ENCODE assay signal across 1 cellular context in the genomic region with DNA sequence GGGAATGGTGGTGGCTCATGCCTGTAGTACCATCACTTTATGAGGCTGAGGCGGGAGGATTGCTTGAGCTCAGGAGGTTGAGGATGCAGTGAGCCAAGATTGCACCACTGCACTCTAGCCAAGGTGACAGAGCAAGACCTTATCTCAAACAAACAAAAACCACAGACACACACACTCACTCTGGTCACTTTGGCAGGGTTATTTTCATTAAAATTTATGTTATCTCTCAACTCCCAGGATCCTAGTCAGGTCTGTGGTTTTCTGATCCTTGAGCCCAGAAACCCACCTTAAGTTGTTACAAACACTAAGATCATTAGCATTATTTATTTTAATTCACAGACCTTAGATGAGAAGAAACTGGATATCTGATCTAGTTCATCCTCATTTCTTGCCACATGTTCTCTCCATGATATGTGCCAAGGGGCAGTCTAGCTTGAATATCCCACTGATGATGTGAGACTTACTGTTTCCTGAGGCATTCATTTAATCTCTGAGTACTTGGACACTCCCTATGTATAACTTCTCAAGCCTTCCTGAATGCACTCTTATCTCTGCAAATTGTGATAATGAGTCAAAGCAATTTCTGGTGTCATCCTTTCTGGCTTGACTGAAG.
TF ChIP-seq lines count a peak whose summit lies in the region.

No MANE protein-coding gene starts in this region.

TF ChIP-seq in K562, 482 proteins besides CTCF, POLR2A, EP300 and RAD21 (continued from another document and continues in another):
- TF ChIP-seq, protein P1, sequence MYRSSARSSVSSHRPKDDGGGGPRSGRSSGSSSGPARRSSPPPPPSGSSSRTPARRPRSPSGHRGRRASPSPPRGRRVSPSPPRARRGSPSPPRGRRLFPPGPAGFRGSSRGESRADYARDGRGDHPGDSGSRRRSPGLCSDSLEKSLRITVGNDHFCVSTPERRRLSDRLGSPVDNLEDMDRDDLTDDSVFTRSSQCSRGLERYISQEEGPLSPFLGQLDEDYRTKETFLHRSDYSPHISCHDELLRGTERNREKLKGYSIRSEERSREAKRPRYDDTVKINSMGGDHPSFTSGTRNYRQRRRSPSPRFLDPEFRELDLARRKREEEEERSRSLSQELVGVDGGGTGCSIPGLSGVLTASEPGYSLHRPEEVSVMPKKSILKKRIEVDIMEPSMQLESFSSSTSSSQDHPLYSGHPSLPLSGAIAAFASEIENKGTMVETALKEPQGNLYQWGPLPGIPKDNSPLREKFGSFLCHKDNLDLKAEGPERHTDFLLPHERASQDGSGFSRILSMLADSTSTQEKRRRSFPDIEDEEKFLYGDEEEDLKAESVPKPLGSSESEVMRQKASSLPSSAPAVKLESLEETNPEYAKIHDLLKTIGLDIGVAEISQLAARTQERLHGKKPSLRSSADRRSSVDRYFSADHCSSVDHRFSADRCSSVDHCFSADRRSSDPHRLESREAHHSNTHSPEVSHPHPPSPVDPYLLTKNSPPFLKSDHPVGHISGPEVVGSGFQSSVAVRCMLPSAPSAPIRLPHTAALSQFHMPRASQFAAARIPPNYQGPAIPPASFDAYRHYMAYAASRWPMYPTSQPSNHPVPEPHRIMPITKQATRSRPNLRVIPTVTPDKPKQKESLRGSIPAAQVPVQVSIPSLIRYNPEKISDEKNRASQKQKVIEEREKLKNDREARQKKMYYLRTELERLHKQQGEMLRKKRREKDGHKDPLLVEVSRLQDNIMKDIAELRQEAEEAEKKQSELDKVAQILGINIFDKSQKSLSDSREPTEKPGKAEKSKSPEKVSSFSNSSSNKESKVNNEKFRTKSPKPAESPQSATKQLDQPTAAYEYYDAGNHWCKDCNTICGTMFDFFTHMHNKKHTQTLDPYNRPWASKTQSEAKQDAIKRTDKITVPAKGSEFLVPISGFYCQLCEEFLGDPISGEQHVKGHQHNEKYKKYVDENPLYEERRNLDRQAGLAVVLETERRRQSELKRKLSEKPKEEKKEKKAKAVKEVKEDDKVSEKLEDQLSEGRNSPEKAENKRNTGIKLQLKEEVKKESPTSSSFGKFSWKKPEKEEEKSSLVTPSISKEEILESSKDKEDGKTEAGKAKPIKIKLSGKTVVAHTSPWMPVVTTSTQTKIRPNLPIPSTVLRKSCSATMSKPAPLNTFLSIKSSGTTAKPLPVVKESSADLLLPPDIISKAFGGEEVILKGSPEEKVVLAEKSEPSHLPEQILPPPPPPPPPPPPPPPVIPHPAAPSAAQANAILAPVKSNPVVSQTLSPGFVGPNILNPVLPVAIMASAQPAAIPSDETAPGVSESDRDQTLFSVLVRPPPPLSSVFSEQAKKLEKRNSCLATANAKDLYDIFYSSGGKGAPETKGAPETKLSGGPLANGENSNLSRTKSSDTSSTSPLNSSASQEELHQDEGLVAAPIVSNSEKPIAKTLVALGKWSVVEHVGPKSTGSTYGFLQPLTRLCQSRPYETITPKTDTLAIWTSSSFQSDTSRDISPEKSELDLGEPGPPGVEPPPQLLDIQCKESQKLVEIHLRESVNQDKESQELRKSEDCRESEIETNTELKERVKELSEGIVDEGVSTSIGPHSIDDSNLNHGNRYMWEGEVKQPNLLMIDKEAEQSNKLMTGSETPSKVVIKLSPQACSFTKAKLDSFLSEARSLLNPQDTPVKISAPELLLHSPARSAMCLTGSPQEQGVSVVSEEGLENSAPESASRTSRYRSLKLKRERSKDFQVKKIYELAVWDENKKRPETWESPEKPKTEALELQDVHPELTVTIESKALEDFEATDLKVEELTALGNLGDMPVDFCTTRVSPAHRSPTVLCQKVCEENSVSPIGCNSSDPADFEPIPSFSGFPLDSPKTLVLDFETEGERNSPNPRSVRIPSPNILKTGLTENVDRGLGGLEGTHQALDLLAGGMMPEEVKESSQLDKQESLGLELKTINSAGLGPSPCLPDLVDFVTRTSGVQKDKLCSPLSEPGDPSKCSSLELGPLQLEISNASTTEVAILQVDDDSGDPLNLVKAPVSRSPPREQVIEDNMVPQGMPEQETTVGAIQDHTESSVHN (IDR thresholded peaks at IDR 0.05; ENCODE audit: borderline replicate concordance in 1 of 2, low read depth in 1 of 2) = 0 out of 4 replicates have a peak, but pooled peaks of 1 of the 2 experiments have one; percentile 29
- TF ChIP-seq, protein P2, sequence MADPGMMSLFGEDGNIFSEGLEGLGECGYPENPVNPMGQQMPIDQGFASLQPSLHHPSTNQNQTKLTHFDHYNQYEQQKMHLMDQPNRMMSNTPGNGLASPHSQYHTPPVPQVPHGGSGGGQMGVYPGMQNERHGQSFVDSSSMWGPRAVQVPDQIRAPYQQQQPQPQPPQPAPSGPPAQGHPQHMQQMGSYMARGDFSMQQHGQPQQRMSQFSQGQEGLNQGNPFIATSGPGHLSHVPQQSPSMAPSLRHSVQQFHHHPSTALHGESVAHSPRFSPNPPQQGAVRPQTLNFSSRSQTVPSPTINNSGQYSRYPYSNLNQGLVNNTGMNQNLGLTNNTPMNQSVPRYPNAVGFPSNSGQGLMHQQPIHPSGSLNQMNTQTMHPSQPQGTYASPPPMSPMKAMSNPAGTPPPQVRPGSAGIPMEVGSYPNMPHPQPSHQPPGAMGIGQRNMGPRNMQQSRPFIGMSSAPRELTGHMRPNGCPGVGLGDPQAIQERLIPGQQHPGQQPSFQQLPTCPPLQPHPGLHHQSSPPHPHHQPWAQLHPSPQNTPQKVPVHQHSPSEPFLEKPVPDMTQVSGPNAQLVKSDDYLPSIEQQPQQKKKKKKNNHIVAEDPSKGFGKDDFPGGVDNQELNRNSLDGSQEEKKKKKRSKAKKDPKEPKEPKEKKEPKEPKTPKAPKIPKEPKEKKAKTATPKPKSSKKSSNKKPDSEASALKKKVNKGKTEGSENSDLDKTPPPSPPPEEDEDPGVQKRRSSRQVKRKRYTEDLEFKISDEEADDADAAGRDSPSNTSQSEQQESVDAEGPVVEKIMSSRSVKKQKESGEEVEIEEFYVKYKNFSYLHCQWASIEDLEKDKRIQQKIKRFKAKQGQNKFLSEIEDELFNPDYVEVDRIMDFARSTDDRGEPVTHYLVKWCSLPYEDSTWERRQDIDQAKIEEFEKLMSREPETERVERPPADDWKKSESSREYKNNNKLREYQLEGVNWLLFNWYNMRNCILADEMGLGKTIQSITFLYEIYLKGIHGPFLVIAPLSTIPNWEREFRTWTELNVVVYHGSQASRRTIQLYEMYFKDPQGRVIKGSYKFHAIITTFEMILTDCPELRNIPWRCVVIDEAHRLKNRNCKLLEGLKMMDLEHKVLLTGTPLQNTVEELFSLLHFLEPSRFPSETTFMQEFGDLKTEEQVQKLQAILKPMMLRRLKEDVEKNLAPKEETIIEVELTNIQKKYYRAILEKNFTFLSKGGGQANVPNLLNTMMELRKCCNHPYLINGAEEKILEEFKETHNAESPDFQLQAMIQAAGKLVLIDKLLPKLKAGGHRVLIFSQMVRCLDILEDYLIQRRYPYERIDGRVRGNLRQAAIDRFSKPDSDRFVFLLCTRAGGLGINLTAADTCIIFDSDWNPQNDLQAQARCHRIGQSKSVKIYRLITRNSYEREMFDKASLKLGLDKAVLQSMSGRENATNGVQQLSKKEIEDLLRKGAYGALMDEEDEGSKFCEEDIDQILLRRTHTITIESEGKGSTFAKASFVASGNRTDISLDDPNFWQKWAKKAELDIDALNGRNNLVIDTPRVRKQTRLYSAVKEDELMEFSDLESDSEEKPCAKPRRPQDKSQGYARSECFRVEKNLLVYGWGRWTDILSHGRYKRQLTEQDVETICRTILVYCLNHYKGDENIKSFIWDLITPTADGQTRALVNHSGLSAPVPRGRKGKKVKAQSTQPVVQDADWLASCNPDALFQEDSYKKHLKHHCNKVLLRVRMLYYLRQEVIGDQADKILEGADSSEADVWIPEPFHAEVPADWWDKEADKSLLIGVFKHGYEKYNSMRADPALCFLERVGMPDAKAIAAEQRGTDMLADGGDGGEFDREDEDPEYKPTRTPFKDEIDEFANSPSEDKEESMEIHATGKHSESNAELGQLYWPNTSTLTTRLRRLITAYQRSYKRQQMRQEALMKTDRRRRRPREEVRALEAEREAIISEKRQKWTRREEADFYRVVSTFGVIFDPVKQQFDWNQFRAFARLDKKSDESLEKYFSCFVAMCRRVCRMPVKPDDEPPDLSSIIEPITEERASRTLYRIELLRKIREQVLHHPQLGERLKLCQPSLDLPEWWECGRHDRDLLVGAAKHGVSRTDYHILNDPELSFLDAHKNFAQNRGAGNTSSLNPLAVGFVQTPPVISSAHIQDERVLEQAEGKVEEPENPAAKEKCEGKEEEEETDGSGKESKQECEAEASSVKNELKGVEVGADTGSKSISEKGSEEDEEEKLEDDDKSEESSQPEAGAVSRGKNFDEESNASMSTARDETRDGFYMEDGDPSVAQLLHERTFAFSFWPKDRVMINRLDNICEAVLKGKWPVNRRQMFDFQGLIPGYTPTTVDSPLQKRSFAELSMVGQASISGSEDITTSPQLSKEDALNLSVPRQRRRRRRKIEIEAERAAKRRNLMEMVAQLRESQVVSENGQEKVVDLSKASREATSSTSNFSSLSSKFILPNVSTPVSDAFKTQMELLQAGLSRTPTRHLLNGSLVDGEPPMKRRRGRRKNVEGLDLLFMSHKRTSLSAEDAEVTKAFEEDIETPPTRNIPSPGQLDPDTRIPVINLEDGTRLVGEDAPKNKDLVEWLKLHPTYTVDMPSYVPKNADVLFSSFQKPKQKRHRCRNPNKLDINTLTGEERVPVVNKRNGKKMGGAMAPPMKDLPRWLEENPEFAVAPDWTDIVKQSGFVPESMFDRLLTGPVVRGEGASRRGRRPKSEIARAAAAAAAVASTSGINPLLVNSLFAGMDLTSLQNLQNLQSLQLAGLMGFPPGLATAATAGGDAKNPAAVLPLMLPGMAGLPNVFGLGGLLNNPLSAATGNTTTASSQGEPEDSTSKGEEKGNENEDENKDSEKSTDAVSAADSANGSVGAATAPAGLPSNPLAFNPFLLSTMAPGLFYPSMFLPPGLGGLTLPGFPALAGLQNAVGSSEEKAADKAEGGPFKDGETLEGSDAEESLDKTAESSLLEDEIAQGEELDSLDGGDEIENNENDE (IDR thresholded peaks at IDR 0.05; ENCODE audit: low read depth, low read length) = no peak
- TF ChIP-seq PCBP1 (IDR thresholded peaks at IDR 0.05; ENCODE audit: low read depth, low read length, poor library complexity, severe bottlenecking) (no peak), POLR2AphosphoS5 (IDR thresholded peaks at IDR 0.05; ENCODE audit: control insufficient read depth, insufficient read depth, low read depth, low read length) (peak; percentile 75), CCNT2 (IDR thresholded peaks at IDR 0.05; ENCODE audit: borderline replicate concordance, extremely low read depth, insufficient read length, low read depth, low read length) (peak; percentile 70), MTF1 (CRISPR knock-in tag; IDR thresholded peaks at IDR 0.05; ENCODE audit: borderline replicate concordance) (no peak), NCOA1 (IDR thresholded peaks at IDR 0.05; ENCODE audit: low read depth) (0 out of 2 replicates have a peak, but pooled peaks have one; percentile 46), RCOR1 (IDR thresholded peaks at IDR 0.05; ENCODE audit: borderline replicate concordance in 1 of 2, low read depth in 2 of 2, low read length in 2 of 2) (peak in 1 of 2 experiments; percentile 97; a peak in 2 of 4 replicates)
- TF ChIP-seq, protein P3, sequence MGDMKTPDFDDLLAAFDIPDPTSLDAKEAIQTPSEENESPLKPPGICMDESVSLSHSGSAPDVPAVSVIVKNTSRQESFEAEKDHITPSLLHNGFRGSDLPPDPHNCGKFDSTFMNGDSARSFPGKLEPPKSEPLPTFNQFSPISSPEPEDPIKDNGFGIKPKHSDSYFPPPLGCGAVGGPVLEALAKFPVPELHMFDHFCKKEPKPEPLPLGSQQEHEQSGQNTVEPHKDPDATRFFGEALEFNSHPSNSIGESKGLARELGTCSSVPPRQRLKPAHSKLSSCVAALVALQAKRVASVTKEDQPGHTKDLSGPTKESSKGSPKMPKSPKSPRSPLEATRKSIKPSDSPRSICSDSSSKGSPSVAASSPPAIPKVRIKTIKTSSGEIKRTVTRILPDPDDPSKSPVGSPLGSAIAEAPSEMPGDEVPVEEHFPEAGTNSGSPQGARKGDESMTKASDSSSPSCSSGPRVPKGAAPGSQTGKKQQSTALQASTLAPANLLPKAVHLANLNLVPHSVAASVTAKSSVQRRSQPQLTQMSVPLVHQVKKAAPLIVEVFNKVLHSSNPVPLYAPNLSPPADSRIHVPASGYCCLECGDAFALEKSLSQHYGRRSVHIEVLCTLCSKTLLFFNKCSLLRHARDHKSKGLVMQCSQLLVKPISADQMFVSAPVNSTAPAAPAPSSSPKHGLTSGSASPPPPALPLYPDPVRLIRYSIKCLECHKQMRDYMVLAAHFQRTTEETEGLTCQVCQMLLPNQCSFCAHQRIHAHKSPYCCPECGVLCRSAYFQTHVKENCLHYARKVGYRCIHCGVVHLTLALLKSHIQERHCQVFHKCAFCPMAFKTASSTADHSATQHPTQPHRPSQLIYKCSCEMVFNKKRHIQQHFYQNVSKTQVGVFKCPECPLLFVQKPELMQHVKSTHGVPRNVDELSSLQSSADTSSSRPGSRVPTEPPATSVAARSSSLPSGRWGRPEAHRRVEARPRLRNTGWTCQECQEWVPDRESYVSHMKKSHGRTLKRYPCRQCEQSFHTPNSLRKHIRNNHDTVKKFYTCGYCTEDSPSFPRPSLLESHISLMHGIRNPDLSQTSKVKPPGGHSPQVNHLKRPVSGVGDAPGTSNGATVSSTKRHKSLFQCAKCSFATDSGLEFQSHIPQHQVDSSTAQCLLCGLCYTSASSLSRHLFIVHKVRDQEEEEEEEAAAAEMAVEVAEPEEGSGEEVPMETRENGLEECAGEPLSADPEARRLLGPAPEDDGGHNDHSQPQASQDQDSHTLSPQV (IDR thresholded peaks at IDR 0.05) = no peak
- TF ChIP-seq, protein P4, sequence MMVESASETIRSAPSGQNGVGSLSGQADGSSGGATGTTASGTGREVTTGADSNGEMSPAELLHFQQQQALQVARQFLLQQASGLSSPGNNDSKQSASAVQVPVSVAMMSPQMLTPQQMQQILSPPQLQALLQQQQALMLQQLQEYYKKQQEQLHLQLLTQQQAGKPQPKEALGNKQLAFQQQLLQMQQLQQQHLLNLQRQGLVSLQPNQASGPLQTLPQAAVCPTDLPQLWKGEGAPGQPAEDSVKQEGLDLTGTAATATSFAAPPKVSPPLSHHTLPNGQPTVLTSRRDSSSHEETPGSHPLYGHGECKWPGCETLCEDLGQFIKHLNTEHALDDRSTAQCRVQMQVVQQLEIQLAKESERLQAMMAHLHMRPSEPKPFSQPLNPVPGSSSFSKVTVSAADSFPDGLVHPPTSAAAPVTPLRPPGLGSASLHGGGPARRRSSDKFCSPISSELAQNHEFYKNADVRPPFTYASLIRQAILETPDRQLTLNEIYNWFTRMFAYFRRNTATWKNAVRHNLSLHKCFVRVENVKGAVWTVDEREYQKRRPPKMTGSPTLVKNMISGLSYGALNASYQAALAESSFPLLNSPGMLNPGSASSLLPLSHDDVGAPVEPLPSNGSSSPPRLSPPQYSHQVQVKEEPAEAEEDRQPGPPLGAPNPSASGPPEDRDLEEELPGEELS (CRISPR knock-in tag; IDR thresholded peaks at IDR 0.05; ENCODE audit: borderline replicate concordance) = 0 out of 2 replicates have a peak, but pooled peaks have one; percentile 31
